In the genomic region with DNA sequence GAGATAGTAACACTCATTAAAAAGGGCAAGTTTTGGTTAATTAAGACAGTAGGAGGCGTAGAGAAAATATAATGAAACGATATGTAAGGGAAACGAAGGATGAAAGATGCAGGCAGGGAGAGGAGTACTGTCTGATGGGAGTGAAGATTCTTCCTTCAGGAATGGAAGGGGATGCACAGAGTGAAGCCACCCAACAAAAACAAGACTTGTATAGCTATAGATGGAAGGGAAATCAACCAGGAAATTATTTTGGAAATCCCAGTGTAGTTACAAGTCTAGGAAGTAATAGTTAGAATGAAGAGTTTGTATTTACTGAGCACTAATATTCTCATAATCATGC, we compare ENCODE assay signal across 11 cellular contexts. TPM values are rescaled to one million over a fixed set of nuclear protein-coding genes. Genes with fewer than 3 reads are reported as not detected.
DNase-seq lines count a peak whose midpoint lies in the region; ATAC-seq, FAIRE-seq and TF ChIP-seq lines count a peak whose summit lies in the region.
"Had no signal": no experiment of that assay in that cellular context is flagged by ENCODE, and none has a peak within 500 bp of the region (broad histone marks: within the 10 kb centered on the region; RNA-seq: fewer than 3 reads in every experiment).

No MANE protein-coding gene starts in this region.

- no peak overlapping the region for H3K4me3 ChIP-seq in ACC112 (ENCODE audit: low read depth, low read length)
- no peak overlapping the region for H3K4me3 ChIP-seq in mammary epithelial cell (replicated peaks in 1 of 3; ENCODE audit: insufficient read depth in 1 of 3, low read depth in 2 of 3, low read length in 3 of 3)
- H3K4me3 ChIP-seq in coronary artery, result no peak overlapping the region
- H3K4me3 ChIP-seq: gastroesophageal sphincter, GM23248 had no signal

- no peaks in the 10 kb centered on the region for H3K9me3 ChIP-seq in mammary epithelial cell (replicated peaks; ENCODE audit: insufficient read depth, low read length)
- H3K9me3 ChIP-seq: gastroesophageal sphincter had no signal

- H2AFZ ChIP-seq in ACC112 (ENCODE audit: low read length, unreplicated experiment), result no peak overlapping the region
- peak overlapping the region; percentile 39 for H2AFZ ChIP-seq in mammary epithelial cell (ENCODE audit: low read depth, low read length)
- H2AFZ ChIP-seq: GM23248 had no signal

- dilution Hi-C loops in mammary epithelial cell (cut with HindIII; ENCODE audit: low sequenced_read_pairs), result no loop called here

- no TSS peak for BruUV-seq in mammary epithelial cell (replicated peaks; lab: Mats Ljungman, UMichigan)

- H3K36me3 ChIP-seq in ACC112 (ENCODE audit: insufficient read depth, low read length), result no peaks in the 10 kb centered on the region
- no peaks in the 10 kb centered on the region for H3K36me3 ChIP-seq in mammary epithelial cell (ENCODE audit: insufficient read depth, low read length)
- H3K36me3 ChIP-seq: gastroesophageal sphincter had no signal

- H4K20me1 ChIP-seq in mammary epithelial cell (ENCODE audit: insufficient read depth, low read length), result no peaks in the 10 kb centered on the region

- H3K27me3 ChIP-seq in ACC112 (ENCODE audit: insufficient read depth, low read length) (peaks cover 2% of the 10 kb centered on the region; the same call in 1 of the 2 replicates), mammary epithelial cell (ENCODE audit: insufficient read depth, low read length) (no peaks in the 10 kb centered on the region)

- POLR2A ChIA-PET in activated CD8-positive, alpha-beta T cell treated with anti-CD3 and anti-CD28 coated beads, Interleukin-2, amount 10 ng/mL, durations not matched to agents 7 days and 5 days (lab: Charles Lee), result interaction anchor here (0.6 to 0.8 kb wide), 3 partner anchors 13 to 873 kb away, joined by 3 to 4 read pairs (median 3); a partner anchor contains a TSS

- 91% methylated on average over 2 of the region's 3 CpGs for WGBS in mammary epithelial cell (ENCODE audit: low coverage, missing lambda C conversion rate)

- H3K4me2 ChIP-seq in mammary epithelial cell (ENCODE audit: insufficient read depth, low read depth, low read length), result no peak overlapping the region

- intact Hi-C loops in mammary epithelial cell (cut with micrococcal nuclease), result no loop called here

- H3K9ac ChIP-seq in mammary epithelial cell (ENCODE audit: insufficient read depth, low read length), result no peak overlapping the region
- H3K9ac ChIP-seq: GM23248 had no signal

- H3K4me1 ChIP-seq in ACC112 (ENCODE audit: control insufficient read depth, insufficient read depth, low read length, unreplicated experiment) (no peaks in the 10 kb centered on the region), mammary epithelial cell (ENCODE audit: insufficient read depth, low read length) (no peaks in the 10 kb centered on the region)
- H3K4me1 ChIP-seq: gastroesophageal sphincter had no signal

- in situ Hi-C loops in mammary epithelial cell (cut with MboI; ENCODE audit: low sequenced_read_pairs in 2 of 2), result no loop called here

- peak overlapping the region; percentile 31 for H3K4me3 Mint-ChIP-seq in nephron progenitor cell
- H3K4me3 Mint-ChIP-seq in activated CD8-positive, alpha-beta T cell treated with anti-CD3 and anti-CD28 coated beads, Interleukin-2, amount 10 ng/mL, durations not matched to agents 7 days and 5 days, result no peak overlapping the region
- H3K4me3 Mint-ChIP-seq: T-cell had no signal

- H3K9me3 Mint-ChIP-seq in nephron progenitor cell, result no peaks in the 10 kb centered on the region
- no peaks in the 10 kb centered on the region for H3K9me3 Mint-ChIP-seq in activated CD8-positive, alpha-beta T cell treated with anti-CD3 and anti-CD28 coated beads, Interleukin-2, amount 10 ng/mL, durations not matched to agents 7 days and 5 days (ENCODE audit: insufficient read depth)
- H3K9me3 Mint-ChIP-seq: T-cell had no signal

- TF ChIP-seq CTCF in mammary epithelial cell (conservative IDR thresholded peaks at IDR 0.05 in 1 of 2, IDR thresholded peaks at IDR 0.05 in 1 of 2; ENCODE audit: extremely low read depth in 1 of 2, insufficient read depth in 1 of 2, low read depth in 1 of 2, low read length in 2 of 2) (no peak), nephron progenitor cell (IDR thresholded peaks at IDR 0.05) (no peak), coronary artery (IDR thresholded peaks at IDR 0.05) (no peak)

- no peaks in the 10 kb centered on the region for H3K79me2 ChIP-seq in ACC112 (ENCODE audit: control insufficient read depth, insufficient read depth, low read length, unreplicated experiment)
- H3K79me2 ChIP-seq in mammary epithelial cell (ENCODE audit: insufficient read depth, low read length), result no peaks in the 10 kb centered on the region

- H3K27ac ChIP-seq in ACC112 (ENCODE audit: low read depth, low read length) (peak overlapping the region; percentile 7; the same call in 1 of the 2 replicates), mammary epithelial cell (ENCODE audit: insufficient read depth, low read depth, low read length) (peak overlapping the region; percentile 15), coronary artery (no peak overlapping the region)
- H3K27ac ChIP-seq: GM23248 had no signal

- ATAC-seq in GM21515 (IDR thresholded peaks at IDR 0.05; ENCODE audit: unreplicated experiment), result peak; percentile 8
- no peak for ATAC-seq in activated CD8-positive, alpha-beta T cell treated with anti-CD3 and anti-CD28 coated beads, Interleukin-2, amount 10 ng/mL, durations not matched to agents 7 days and 5 days

- FAIRE-seq in RCC 7860 (lab: Jason Lieb, UNC), result no peak

- CTCF ChIA-PET in mammary epithelial cell (lab: Charles Lee; ENCODE audit: low non-redundant PET), result no interaction called here
- CTCF ChIA-PET in activated CD8-positive, alpha-beta T cell treated with anti-CD3 and anti-CD28 coated beads, Interleukin-2, amount 10 ng/mL, durations not matched to agents 7 days and 5 days (lab: Charles Lee), result interaction anchor here (1.0 to 1.8 kb wide), 4 partner anchors 13 to 91 kb away, joined by 3 to 5 read pairs (median 4); no protein-coding TSS in a partner anchor

- H3K36me3 Mint-ChIP-seq in nephron progenitor cell (ENCODE audit: low read depth), result no peaks in the 10 kb centered on the region
- no peaks in the 10 kb centered on the region for H3K36me3 Mint-ChIP-seq in activated CD8-positive, alpha-beta T cell treated with anti-CD3 and anti-CD28 coated beads, Interleukin-2, amount 10 ng/mL, durations not matched to agents 7 days and 5 days (ENCODE audit: low read depth)
- H3K36me3 Mint-ChIP-seq: T-cell had no signal

- H3K4me1 Mint-ChIP-seq in nephron progenitor cell, result no peaks in the 10 kb centered on the region
- H3K4me1 Mint-ChIP-seq in activated CD8-positive, alpha-beta T cell treated with anti-CD3 and anti-CD28 coated beads, Interleukin-2, amount 10 ng/mL, durations not matched to agents 7 days and 5 days (ENCODE audit: low read depth), result peaks cover 5% of the 10 kb centered on the region

- DNase-seq in mammary epithelial cell (no peak), nephron progenitor cell (no peak), RCC 7860 (ENCODE audit: low spot score) (no peak), H4 (ENCODE audit: low spot score) (no peak), coronary artery (ENCODE audit: low spot score) (no peak)
- DNase-seq in activated CD8-positive, alpha-beta T cell treated with anti-CD3 and anti-CD28 coated beads, Interleukin-2, amount 10 ng/mL, durations not matched to agents 7 days and 5 days, result no peak

- H3K27ac Mint-ChIP-seq in nephron progenitor cell, result no peak overlapping the region
- no peak overlapping the region for H3K27ac Mint-ChIP-seq in activated CD8-positive, alpha-beta T cell treated with anti-CD3 and anti-CD28 coated beads, Interleukin-2, amount 10 ng/mL, durations not matched to agents 7 days and 5 days
- H3K27ac Mint-ChIP-seq: T-cell had no signal

- peaks cover 3% of the 10 kb centered on the region for H3K27me3 Mint-ChIP-seq in nephron progenitor cell (ENCODE audit: low read depth, poor library complexity)
- peaks cover 20% of the 10 kb centered on the region for H3K27me3 Mint-ChIP-seq in activated CD8-positive, alpha-beta T cell treated with anti-CD3 and anti-CD28 coated beads, Interleukin-2, amount 10 ng/mL, durations not matched to agents 7 days and 5 days (ENCODE audit: low read depth)
- H3K27me3 Mint-ChIP-seq: T-cell had no signal

RNA-seq across cellular contexts. Expression of a gene that starts 19.7 kb away (rescaled TPM):
- total RNA-seq in mammary epithelial cell, result under 1 TPM; 0.24 to 0.83 TPM
- 0.37 TPM for polyA plus RNA-seq in mammary epithelial cell
- not detected for polyA minus RNA-seq in mammary epithelial cell
- total RNA-seq in H4 (2014; rRNA removed; shearing (Covaris generic)), result 0.95 and 1.4 TPM in 2 replicates
- total RNA-seq in activated CD8-positive, alpha-beta T cell treated with anti-CD3 and anti-CD28 coated beads, Interleukin-2, amount 10 ng/mL, durations not matched to agents 7 days and 5 days, result 10 to 100 TPM; 46.0 to 50.7 TPM
- total RNA-seq: GM23248 had no signal

RNA-seq across cellular contexts. Expression of a gene that starts 27.8 kb away (rescaled TPM):
- not detected for total RNA-seq in mammary epithelial cell
- polyA plus RNA-seq in mammary epithelial cell, result not detected
- not detected for polyA minus RNA-seq in mammary epithelial cell
- total RNA-seq in H4 (2014; rRNA removed; shearing (Covaris generic)), result not detected in 2 replicates
- 1 to 10 TPM; 2.7 to 3.4 TPM for total RNA-seq in activated CD8-positive, alpha-beta T cell treated with anti-CD3 and anti-CD28 coated beads, Interleukin-2, amount 10 ng/mL, durations not matched to agents 7 days and 5 days
- total RNA-seq: GM23248 had no signal
- polyA plus RNA-seq: GM23248 had no signal

RNA-seq across cellular contexts. Expression of a gene that starts 57.1 kb away (rescaled TPM):
- 10 to 100 TPM in 1 of 2 donors, under 1 TPM in 1; 0.17 to 10.7 TPM for total RNA-seq in mammary epithelial cell
- 0.23 TPM for polyA plus RNA-seq in mammary epithelial cell
- not detected for polyA minus RNA-seq in mammary epithelial cell
- total RNA-seq in H4 (2014; rRNA removed; shearing (Covaris generic)), result not detected in 2 replicates
- total RNA-seq in activated CD8-positive, alpha-beta T cell treated with anti-CD3 and anti-CD28 coated beads, Interleukin-2, amount 10 ng/mL, durations not matched to agents 7 days and 5 days, result 10 to 100 TPM; 13.4 to 15.1 TPM
- total RNA-seq: GM23248 had no signal
- polyA plus RNA-seq: GM23248 had no signal

Comparison
In these comparisons a context has a peak if more than half of its experiments do, and no peak if none do; other contexts are left out.
1. H3K27ac ChIP-seq: peak in ACC112 (single experiment) and mammary epithelial cell (single experiment); none in coronary artery (0 of 2).
2. RNA of a gene that starts 19.7 kb away (total RNA-seq): 46.0 to 50.7 TPM in activated CD8-positive, alpha-beta T cell treated with anti-CD3 and anti-CD28 coated beads, Interleukin-2, amount 10 ng/mL, durations not matched to agents 7 days and 5 days; 0.95 to 1.4 TPM in H4 and 0.24 to 0.83 TPM in mammary epithelial cell; every median in the first group is over 10 times any median in the second.